ENCODE assay signal across 11 cellular contexts in the genomic region with DNA sequence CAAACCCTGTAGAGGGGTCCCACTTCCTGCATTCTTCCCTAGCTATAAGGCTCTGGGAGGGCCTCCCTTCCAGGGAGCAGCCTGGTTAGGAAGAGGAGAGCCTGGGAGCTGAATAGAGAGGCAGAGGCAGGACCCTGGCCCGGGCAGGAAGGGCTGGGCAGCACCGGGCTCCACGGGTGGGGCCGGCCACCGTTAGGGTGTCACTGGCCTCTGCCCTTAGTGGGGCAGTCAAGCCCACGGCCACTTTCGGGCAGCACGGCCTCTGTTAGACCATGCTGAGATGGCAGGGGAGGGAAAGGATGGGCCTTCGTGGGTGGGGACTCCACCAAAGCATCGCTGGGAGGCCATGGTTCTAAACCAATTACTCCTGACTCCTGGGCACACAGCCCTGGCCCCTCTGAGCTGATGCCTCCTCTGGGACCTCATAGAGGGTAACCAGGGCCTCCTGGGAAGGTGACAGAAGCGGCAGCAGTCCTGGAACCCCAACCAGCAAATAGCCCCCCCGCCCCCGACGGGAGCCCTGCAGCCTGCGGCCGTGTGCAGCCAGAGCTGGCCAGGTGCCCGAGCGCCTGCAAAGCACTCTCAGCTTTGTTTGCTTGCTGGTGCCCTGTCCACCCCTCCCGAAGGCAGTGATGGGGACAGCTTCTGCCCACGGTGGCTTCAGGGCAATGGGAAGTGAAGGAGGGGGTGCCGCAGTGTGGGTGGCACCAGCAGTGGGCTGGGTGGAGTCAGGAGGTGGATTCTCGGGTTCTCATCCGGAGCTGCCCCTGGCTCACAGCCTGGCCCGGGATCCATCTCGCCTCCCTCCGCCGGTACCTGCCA. TPM values are rescaled to one million over a fixed set of nuclear protein-coding genes. Genes with fewer than 3 reads are reported as not detected.
DNase-seq lines count a peak whose midpoint lies in the region; ATAC-seq, FAIRE-seq and TF ChIP-seq lines count a peak whose summit lies in the region.
"Had no signal": no experiment of that assay in that cellular context is flagged by ENCODE, and none has a peak within 500 bp of the region (broad histone marks: within the 10 kb centered on the region; RNA-seq: fewer than 3 reads in every experiment).

No MANE protein-coding gene starts in this region.

- TF ChIP-seq RAD21 in HepG2 (CRISPR knock-in tag; IDR thresholded peaks at IDR 0.05), result no peak

- H3K36me3 Mint-ChIP-seq in activated naive CD8-positive, alpha-beta T cell treated with anti-CD3 and anti-CD28 coated beads for 36 hours, result no peaks in the 10 kb centered on the region

- no peaks in the 10 kb centered on the region for H3K9me3 Mint-ChIP-seq in activated naive CD8-positive, alpha-beta T cell treated with anti-CD3 and anti-CD28 coated beads for 36 hours
- H3K9me3 Mint-ChIP-seq: neural crest cell had no signal

- H3K27ac ChIP-seq in HepG2 (ENCODE audit: extremely low read length, insufficient read depth, low read length) (peak overlapping the region; percentile 13), thyroid gland (peak overlapping the region; percentile 93 to 99 (median 95))
- H3K27ac ChIP-seq: cardiac muscle cell, KMS-11 had no signal

- no peaks in the 10 kb centered on the region for H3K27me3 ChIP-seq in Loucy (ENCODE audit: insufficient read depth, low read length, poor library complexity, severe bottlenecking)
- no peaks in the 10 kb centered on the region for H3K27me3 ChIP-seq in HepG2 (ENCODE audit: control insufficient read depth in 1 of 2, insufficient read depth in 2 of 2, low read length in 2 of 2)
- no peaks in the 10 kb centered on the region for H3K27me3 ChIP-seq in thyroid gland
- H3K27me3 ChIP-seq: cardiac muscle cell had no signal

- CTCF ChIA-PET in HepG2 (lab: Yijun Ruan, JAX; ENCODE audit: low intra/inter-chr PET ratio, low total read pairs), result no interaction called here

- TF ChIP-seq POLR2A in HepG2 (IDR thresholded peaks at IDR 0.05; ENCODE audit: insufficient read depth in 1 of 2, low read depth in 2 of 2, low read length in 2 of 2) (no peak), thyroid gland (IDR thresholded peaks at IDR 0.05) (peak in 1 of 2 donors; percentile 41)

- H3K4me3 ChIP-seq in Loucy (ENCODE audit: low read length, poor library complexity, severe bottlenecking) (no peak overlapping the region), HepG2 (replicated peaks in 1 of 3; ENCODE audit: insufficient read depth in 1 of 3, low read depth in 2 of 3, low read length in 3 of 3) (peak overlapping the region; percentile 13 to 52 (median 17); a peak in 4 of 6 replicates), thyroid gland (replicated peaks in 1 of 3) (no peak overlapping the region)
- H3K4me3 ChIP-seq: cardiac muscle cell had no signal

- FAIRE-seq in HepG2 (lab: Jason Lieb, UNC), result no peak

- peaks cover 2% of the 10 kb centered on the region for H3K4me1 Mint-ChIP-seq in activated naive CD8-positive, alpha-beta T cell treated with anti-CD3 and anti-CD28 coated beads for 36 hours

- H3K4me3 Mint-ChIP-seq in activated naive CD8-positive, alpha-beta T cell treated with anti-CD3 and anti-CD28 coated beads for 36 hours, result no peak overlapping the region
- H3K4me3 Mint-ChIP-seq: neural crest cell had no signal

- WGBS in HepG2 (ENCODE audit: low lambda C conversion rate), result 72% methylated on average over 5 of the region's 27 CpGs
- 29 to 33% methylated on average over 4 to 24 of the region's 27 CpGs for WGBS in thyroid gland, 2 donors

- H3K4me1 ChIP-seq in Loucy (ENCODE audit: insufficient read depth, low read length, poor library complexity, severe bottlenecking), result peaks cover 25% of the 10 kb centered on the region
- peaks cover 48% of the 10 kb centered on the region for H3K4me1 ChIP-seq in HepG2 (ENCODE audit: insufficient read depth, low read length)
- peaks cover 24 to 38% of the 10 kb centered on the region in 2 donors for H3K4me1 ChIP-seq in thyroid gland

- H3K79me2 ChIP-seq in Loucy (ENCODE audit: insufficient read depth, low read length) (no peaks in the 10 kb centered on the region), HepG2 (ENCODE audit: insufficient read depth, low read length) (no peaks in the 10 kb centered on the region)

- BruUV-seq in HepG2 (replicated peaks; lab: Mats Ljungman, UMichigan), result no TSS peak

- H3K9me3 ChIP-seq in Loucy (ENCODE audit: insufficient read depth, low read depth, low read length) (no peaks in the 10 kb centered on the region), HepG2 (ENCODE audit: low read length) (no peaks in the 10 kb centered on the region), thyroid gland (no peaks in the 10 kb centered on the region)

- in situ Hi-C loops in HepG2 (cut with HindIII; ENCODE audit: extremely low pct_ligation_motif_present, low pct_unique_long_range_greater_than_20kb), result no loop called here

- ATAC-seq in SK-N-SH treated with all-trans-retinoic acid at 6 μM for 48 hours (peak; percentile 3), HepG2 (peak; percentile 45), GM19463 (IDR thresholded peaks at IDR 0.05; ENCODE audit: unreplicated experiment) (no peak), esophagus mucosa (no peak)

- H3K36me3 ChIP-seq in Loucy (ENCODE audit: insufficient read depth, low read length), result no peaks in the 10 kb centered on the region
- H3K36me3 ChIP-seq in HepG2 (replicated peaks in 1 of 2; ENCODE audit: control insufficient read depth in 1 of 2, insufficient read depth in 2 of 2, low read length in 2 of 2), result no peaks in the 10 kb centered on the region
- no peaks in the 10 kb centered on the region for H3K36me3 ChIP-seq in thyroid gland
- H3K36me3 ChIP-seq: cardiac muscle cell had no signal

- no peak overlapping the region for H3K27ac Mint-ChIP-seq in activated naive CD8-positive, alpha-beta T cell treated with anti-CD3 and anti-CD28 coated beads for 36 hours

- POLR2A ChIA-PET in HepG2 (lab: Yijun Ruan, JAX), result interaction anchor here (0.6 to 6.1 kb wide), 7 partner anchors 9 to 122 kb away, joined by 3 to 87 read pairs (median 5); partner anchors contain the start of gene HPCAL1

- H2AFZ ChIP-seq in Loucy (ENCODE audit: low read length) (no peak overlapping the region; the same call in 1 of the 2 replicates), HepG2 (ENCODE audit: low read length) (no peak overlapping the region)

- DNase-seq in HepG2 (ENCODE audit: low spot score) (no peak), thyroid gland (peak; percentile 96 to 98), T-helper 9 cell (no peak)
- DNase-seq in activated naive CD8-positive, alpha-beta T cell treated with anti-CD3 and anti-CD28 coated beads for 36 hours, result no peak

- H3F3A ChIP-seq in Loucy (ENCODE audit: low read depth), result no peaks in the 10 kb centered on the region

- no peaks in the 10 kb centered on the region for H3K9me2 ChIP-seq in Loucy (replicated peaks; ENCODE audit: low read depth, low read length)

- intact Hi-C loops in HepG2 (cut with micrococcal nuclease; ENCODE audit: unreplicated experiment) (no loop called here), thyroid gland (cut with DNase I) (loop anchor here (5.0 kb wide), 1 partner anchor 121 kb away; no protein-coding TSS in a partner anchor)

- H3K4me2 ChIP-seq in Loucy (ENCODE audit: low read depth, low read length, poor library complexity, severe bottlenecking), result no peak overlapping the region
- peak overlapping the region; percentile 60 for H3K4me2 ChIP-seq in HepG2 (ENCODE audit: low read depth, low read length)
- H3K4me2 ChIP-seq: KMS-11 had no signal

- TF ChIP-seq CTCF in Loucy (conservative IDR thresholded peaks at IDR 0.05; ENCODE audit: low read length) (no peak), HepG2 (CRISPR knock-in tag; IDR thresholded peaks at IDR 0.05) (no peak), thyroid gland (IDR thresholded peaks at IDR 0.05) (no peak)

- TF ChIP-seq EP300 in HepG2 (IDR thresholded peaks at IDR 0.05; ENCODE audit: low read depth in 2 of 2, low read length in 2 of 2) (no peak), HepG2 (CRISPR knock-in tag; IDR thresholded peaks at IDR 0.05; ENCODE audit: borderline replicate concordance) (no peak)

- H3K9ac ChIP-seq in Loucy (ENCODE audit: low read depth, low read length, poor library complexity, severe bottlenecking), result peak overlapping the region; percentile 63
- peak overlapping the region; percentile 43; the same call in 1 of the 2 replicates for H3K9ac ChIP-seq in HepG2 (ENCODE audit: insufficient read depth, low read depth, low read length)
- H3K9ac ChIP-seq: KMS-11 had no signal

- H3K27me3 Mint-ChIP-seq in activated naive CD8-positive, alpha-beta T cell treated with anti-CD3 and anti-CD28 coated beads for 36 hours, result no peaks in the 10 kb centered on the region

- H4K20me1 ChIP-seq in Loucy (ENCODE audit: insufficient read depth, low read length, poor library complexity, severe bottlenecking) (no peaks in the 10 kb centered on the region), HepG2 (ENCODE audit: insufficient read depth, low read length) (no peaks in the 10 kb centered on the region)

RNA-seq across cellular contexts. Expression of gene HPCAL1, which starts 16.3 kb away (rescaled TPM):
- 23.3 and 29.9 TPM in 2 replicates for total RNA-seq in HepG2 (2016; rRNA removed; fragmentation: Illumina TruSeq; extraction: Trizol)
- total RNA-seq in HepG2 (2016; cell fraction: cytosol; rRNA removed; fragmentation: Illumina TruSeq; extraction: Trizol; ENCODE audit: low read depth), result 43.0 and 51.2 TPM in 2 replicates
- total RNA-seq in HepG2 (2016; cell fraction: insoluble cytoplasmic fraction; rRNA removed; fragmentation: Illumina TruSeq; extraction: Trizol), result 21.4 and 28.1 TPM in 2 replicates
- 50.7 and 67.7 TPM in 2 replicates for total RNA-seq in HepG2 (2016; cell fraction: membrane; rRNA removed; fragmentation: Illumina TruSeq; extraction: Trizol)
- total RNA-seq in HepG2 (2016; cell fraction: nucleus; rRNA removed; fragmentation: Illumina TruSeq; extraction: Trizol), result 12.9 and 16.1 TPM in 2 replicates
- polyA plus RNA-seq in HepG2 (2011; rRNA removed), result 29.5 and 38.6 TPM in 2 replicates
- polyA plus RNA-seq in HepG2 (2011; cell fraction: cytosol; rRNA removed), result 29.8 and 35.9 TPM in 2 replicates
- 54.3 and 60.0 TPM in 2 replicates for polyA plus RNA-seq in HepG2 (2011; cell fraction: nucleus; rRNA removed)
- 46.0 and 46.8 TPM in 2 replicates for polyA plus RNA-seq in HepG2 (2012)
- 37.1 and 47.1 TPM in 2 replicates for polyA plus RNA-seq in HepG2 (2016; cell fraction: cytosol; fragmentation: Illumina TruSeq; extraction: Trizol; ENCODE audit: low read depth)
- polyA plus RNA-seq in HepG2 (2016; cell fraction: insoluble cytoplasmic fraction; fragmentation: Illumina TruSeq; extraction: Trizol; ENCODE audit: low read depth), result 24.6 and 35.5 TPM in 2 replicates
- polyA plus RNA-seq in HepG2 (2016; cell fraction: membrane; fragmentation: Illumina TruSeq; extraction: Trizol; ENCODE audit: low read depth), result 54.6 and 65.1 TPM in 2 replicates
- 30.3 and 35.7 TPM in 2 replicates for polyA plus RNA-seq in HepG2 (2016; cell fraction: nucleus; fragmentation: Illumina TruSeq; extraction: Trizol; ENCODE audit: insufficient read depth, low read depth)
- 26.5 and 27.7 TPM in 2 replicates for polyA minus RNA-seq in HepG2 (2011; rRNA and poly(A)+ RNA removed; ENCODE audit: low replicate concordance)
- polyA minus RNA-seq in HepG2 (2011; cell fraction: cytosol; rRNA and poly(A)+ RNA removed), result 19.4 and 20.4 TPM in 2 replicates
- 12.6 and 15.5 TPM in 2 replicates for polyA minus RNA-seq in HepG2 (2011; cell fraction: nucleus; rRNA and poly(A)+ RNA removed)
- 10 to 100 TPM; 39.9 to 84.2 (median 64.8) TPM for total RNA-seq in thyroid gland
- total RNA-seq in esophagus mucosa, result 13.7 TPM
- total RNA-seq in activated naive CD8-positive, alpha-beta T cell treated with anti-CD3 and anti-CD28 coated beads for 36 hours, result 100 to 1,000 TPM; 100 to 105 TPM

Comparison
In these comparisons a context has a peak if more than half of its experiments do, and no peak if none do; other contexts are left out.
1. H3K4me3 ChIP-seq: peak in HepG2 (3 of 3); none in Loucy (single experiment) and thyroid gland (0 of 3).
2. ATAC-seq: peak in SK-N-SH treated with all-trans-retinoic acid at 6 μM for 48 hours (single experiment) and HepG2 (single experiment); none in GM19463 (single experiment) and esophagus mucosa (single experiment).
3. DNase-seq: peak in thyroid gland (2 of 2); none in HepG2 (single experiment), T-helper 9 cell (single experiment) and activated naive CD8-positive, alpha-beta T cell treated with anti-CD3 and anti-CD28 coated beads for 36 hours (single experiment).